16 cellular contexts compared by ENCODE assay signal in genomic region chr20:42083280-42083679, GRCh38.
DNase-seq lines count a peak whose midpoint lies in the region; ATAC-seq and TF ChIP-seq lines count a peak whose summit lies in the region.
"Had no signal": no experiment of that assay in that cellular context is flagged by ENCODE, and none has a peak within 500 bp of the region (broad histone marks: within the 10 kb centered on the region; RNA-seq: fewer than 3 reads in every experiment).

No MANE protein-coding gene starts in this region.

- peak overlapping the region; percentile 85 for H3K4me2 ChIP-seq in KMS-11

- no peaks in the 10 kb centered on the region for H3K27me3 ChIP-seq in KMS-11 (ENCODE audit: insufficient read depth, low read depth)

- no peak overlapping the region for H2AFZ ChIP-seq in KMS-11 (ENCODE audit: low read depth)

- peak; percentile 29 for DNase-seq in NCI-H748 (lab: John Stamatoyannopoulos, UW; ENCODE audit: unreplicated experiment)
- no peak for DNase-seq in NCI-H748 treated with DMSO at 0.1 percent for 48 hours (lab: John Stamatoyannopoulos, UW)
- DNase-seq in NCI-H774 (lab: John Stamatoyannopoulos, UW): peak; percentile 31
- DNase-seq in left ventricle myocardium superior: no peak
- no peak for DNase-seq in DMS153 (lab: John Stamatoyannopoulos, UW)
- DNase-seq in DMS153 treated with DMSO at 0.1 percent for 48 hours (lab: John Stamatoyannopoulos, UW; ENCODE audit: unreplicated experiment): no peak
- DNase-seq: CD8-positive, alpha-beta memory T cell; H7; NCI-H1694 treated with DMSO at 0.1 percent for 48 hours; NCI-H2081 treated with DMSO at 0.1 percent for 48 hours; NCI-H2227 treated with DMSO at 0.1 percent for 48 hours; NCI-H510A had no signal

- no peaks in the 10 kb centered on the region for H3K36me3 ChIP-seq in KMS-11 (ENCODE audit: insufficient read depth)

- no peak overlapping the region for H3K4me3 ChIP-seq in KMS-11 (IDR thresholded peaks at IDR 0.05; ENCODE audit: insufficient read depth, low read depth, low read length)

- H3K27ac ChIP-seq in KMS-11: peak overlapping the region; percentile 78
- H3K27ac ChIP-seq: C4-2B had no signal

- H3K79me2 ChIP-seq in KMS-11 (ENCODE audit: insufficient read depth, low read depth): no peaks in the 10 kb centered on the region

- intact Hi-C loops in left ventricle myocardium superior (cut with micrococcal nuclease): no loop called here

- peak; percentile 36 for ATAC-seq in left ventricle myocardium superior
- no peak for ATAC-seq in HG02973 (IDR thresholded peaks at IDR 0.05; ENCODE audit: unreplicated experiment)
- ATAC-seq: PC-3 had no signal

- H4K20me1 ChIP-seq in KMS-11 (ENCODE audit: insufficient read depth): no peaks in the 10 kb centered on the region

- peaks cover 61% of the 10 kb centered on the region for H3K4me1 ChIP-seq in KMS-11 (ENCODE audit: low read depth, poor library complexity, severe bottlenecking)

- no peak for TF ChIP-seq CTCF in KMS-11 (conservative IDR thresholded peaks at IDR 0.05; ENCODE audit: low read depth, low read length)

- no peak overlapping the region for H3K9ac ChIP-seq in KMS-11

Comparison
In these comparisons a context has a peak if more than half of its experiments do, and no peak if none do; other contexts are left out.
1. DNase-seq: peak in NCI-H748 (single experiment) and NCI-H774 (single experiment); none in NCI-H748 treated with DMSO at 0.1 percent for 48 hours (single experiment), left ventricle myocardium superior (single experiment), DMS153 (single experiment) and DMS153 treated with DMSO at 0.1 percent for 48 hours (single experiment).